32 cellular contexts compared by ENCODE assay signal in the genomic region with DNA sequence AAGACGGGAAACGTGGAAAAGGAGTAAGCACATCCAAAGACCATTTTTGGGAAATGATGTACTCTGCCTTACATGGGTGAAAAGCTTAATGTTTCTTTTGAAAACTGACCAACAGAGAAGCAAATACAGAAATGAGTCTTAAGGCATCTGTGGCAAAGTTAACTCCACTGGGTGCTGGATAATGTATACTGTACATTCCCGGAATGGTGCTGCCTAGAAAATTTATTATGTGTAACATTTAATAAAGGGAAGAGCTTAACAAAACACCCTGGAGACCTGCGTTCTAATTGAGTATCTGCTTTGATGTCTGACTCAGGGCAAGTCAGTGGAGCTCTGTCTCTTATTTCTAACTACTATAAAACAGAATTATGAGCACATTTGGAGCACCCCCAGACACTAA.
"Had no signal": no experiment of that assay in that cellular context is flagged by ENCODE, and none has a peak within 500 bp of the region (broad histone marks: within the 10 kb centered on the region; RNA-seq: fewer than 3 reads in every experiment).

No MANE protein-coding gene starts in this region.

- H3K27me3 Mint-ChIP-seq: activated CD4-positive, alpha-beta T cell treated with anti-CD3 and anti-CD28 coated beads, Interleukin-2, amount 10 ng/mL, durations not matched to agents 7 days and 5 days; activated CD8-positive, alpha-beta T cell treated with anti-CD3 and anti-CD28 coated beads for 36 hours; activated naive CD8-positive, alpha-beta T cell; activated T-helper 17 cell treated with anti-CD3 and anti-CD28 coated beads, Interleukin-2, amount 50 U/mL, for 72 hours; central memory CD8-positive, alpha-beta T cell; dendritic cell treated with granulocyte-macrophage colony-stimulating factor and Interleukin-4, amounts not matched to agents 40 ng/mL and 50 ng/mL, for 4 days; T-helper 17 cell had no signal

- H3K4me3 Mint-ChIP-seq: activated CD4-positive, alpha-beta T cell treated with anti-CD3 and anti-CD28 coated beads, Interleukin-2, amount 10 ng/mL, durations not matched to agents 7 days and 5 days; activated CD8-positive, alpha-beta T cell treated with anti-CD3 and anti-CD28 coated beads for 36 hours; activated naive CD8-positive, alpha-beta T cell; activated T-cell treated with anti-CD3 and anti-CD28 coated beads, Interleukin-2, amount 50 U/mL, for 4 hours; activated T-helper 17 cell treated with anti-CD3 and anti-CD28 coated beads, Interleukin-2, amount 50 U/mL, for 72 hours; central memory CD8-positive, alpha-beta T cell; dendritic cell treated with granulocyte-macrophage colony-stimulating factor and Interleukin-4, amounts not matched to agents 40 ng/mL and 50 ng/mL, for 4 days; endodermal cell; T-helper 17 cell; T-helper 2 cell treated with Interferon-gamma antibody and Interleukin-4, amounts not matched to agents 5 μg/mL and 100 μg/mL, for 36 hours had no signal

- H3K4me1 ChIP-seq: foreskin keratinocyte, gastrocnemius medialis had no signal

- H3K27ac ChIP-seq: brain microvascular endothelial cell, coronary artery, dorsolateral prefrontal cortex, foreskin keratinocyte, gastrocnemius medialis had no signal

- H3K9me3 ChIP-seq: gastrocnemius medialis had no signal

- ATAC-seq: activated CD8-positive, alpha-beta T cell treated with anti-CD3 and anti-CD28 coated beads for 36 hours; activated T-cell treated with anti-CD3 and anti-CD28 coated beads, Interleukin-2, amount 50 U/mL, for 4 hours; activated T-helper 17 cell treated with anti-CD3 and anti-CD28 coated beads, Interleukin-2, amount 50 U/mL, for 72 hours; esophagus mucosa; foreskin keratinocyte; gastrocnemius medialis; T-helper 17 cell had no signal

- H3K36me3 ChIP-seq: brain microvascular endothelial cell, gastrocnemius medialis had no signal

- H3K27me3 ChIP-seq: brain microvascular endothelial cell, foreskin keratinocyte, gastrocnemius medialis had no signal

- H3K4me1 Mint-ChIP-seq: activated CD4-positive, alpha-beta T cell treated with anti-CD3 and anti-CD28 coated beads, Interleukin-2, amount 10 ng/mL, durations not matched to agents 7 days and 5 days; activated T-helper 17 cell treated with anti-CD3 and anti-CD28 coated beads, Interleukin-2, amount 50 U/mL, for 72 hours; central memory CD8-positive, alpha-beta T cell; T-helper 17 cell had no signal

- H3K36me3 Mint-ChIP-seq: activated naive CD8-positive, alpha-beta T cell had no signal

- DNase-seq: activated CD4-positive, alpha-beta T cell treated with anti-CD3 and anti-CD28 coated beads for 1 hour; activated CD4-positive, alpha-beta T cell treated with anti-CD3 and anti-CD28 coated beads for 4 hours; activated CD4-positive, alpha-beta T cell treated with anti-CD3 and anti-CD28 coated beads, Interleukin-2, amount 10 ng/mL, durations not matched to agents 7 days and 5 days; activated CD4-positive, alpha-beta T cell treated with anti-CD3 and anti-CD28 coated beads, Interleukin-2, amount 50 U/mL, for 4 hours; activated CD8-positive, alpha-beta memory T cell treated with anti-CD3 and anti-CD28 coated beads for 24 hours; activated CD8-positive, alpha-beta T cell treated with anti-CD3 and anti-CD28 coated beads for 36 hours; activated effector memory CD4-positive, alpha-beta T cell treated with Interleukin-2 at 50 U/mL for 16 hours; activated gamma-delta T cell treated with Interleukin-2 at 50 U/mL for 16 hours; activated naive CD4-positive, alpha-beta T cell treated with anti-CD3 and anti-CD28 coated beads, Interleukin-2, amount 50 U/mL, for 16 hours; activated naive CD4-positive, alpha-beta T cell treated with Interleukin-2 at 50 U/mL for 16 hours; activated T-cell treated with anti-CD3 and anti-CD28 coated beads, Interleukin-2, amount 50 U/mL, for 4 hours; amniotic stem cell; anterior cingulate cortex; brain microvascular endothelial cell; dorsolateral prefrontal cortex; effector memory CD4-positive, alpha-beta T cell; endodermal cell; foreskin keratinocyte; gastrocnemius medialis; glutamatergic neuron; T-helper 1 cell; T-helper 17 cell; T1000 had no signal

- H3K4me3 ChIP-seq: coronary artery, dorsolateral prefrontal cortex, gastrocnemius medialis had no signal

- FAIRE-seq: astrocyte, bronchial epithelial cell had no signal

- H3K9me3 Mint-ChIP-seq: activated CD4-positive, alpha-beta T cell treated with anti-CD3 and anti-CD28 coated beads, Interleukin-2, amount 10 ng/mL, durations not matched to agents 7 days and 5 days; activated CD8-positive, alpha-beta T cell treated with anti-CD3 and anti-CD28 coated beads for 36 hours; activated T-cell treated with anti-CD3 and anti-CD28 coated beads, Interleukin-2, amount 50 U/mL, for 4 hours; activated T-helper 17 cell treated with anti-CD3 and anti-CD28 coated beads, Interleukin-2, amount 50 U/mL, for 72 hours; central memory CD8-positive, alpha-beta T cell; dendritic cell treated with granulocyte-macrophage colony-stimulating factor and Interleukin-4, amounts not matched to agents 40 ng/mL and 50 ng/mL, for 4 days; T-helper 2 cell treated with Interferon-gamma antibody and Interleukin-4, amounts not matched to agents 5 μg/mL and 100 μg/mL, for 36 hours had no signal

- H3K27ac Mint-ChIP-seq: activated CD4-positive, alpha-beta T cell treated with anti-CD3 and anti-CD28 coated beads, Interleukin-2, amount 10 ng/mL, durations not matched to agents 7 days and 5 days; activated CD8-positive, alpha-beta T cell treated with anti-CD3 and anti-CD28 coated beads for 36 hours; activated naive CD8-positive, alpha-beta T cell; activated T-helper 17 cell treated with anti-CD3 and anti-CD28 coated beads, Interleukin-2, amount 50 U/mL, for 72 hours; dendritic cell treated with granulocyte-macrophage colony-stimulating factor and Interleukin-4, amounts not matched to agents 40 ng/mL and 50 ng/mL, for 4 days; endodermal cell; T-helper 17 cell; T-helper 2 cell treated with Interferon-gamma antibody and Interleukin-4, amounts not matched to agents 5 μg/mL and 100 μg/mL, for 36 hours had no signal
